In genomic region chr9:108727580-108728056, GRCh38 we compare ENCODE assay signal across 1 cellular context.
TF ChIP-seq lines count a peak whose summit lies in the region.

No MANE protein-coding gene starts in this region.

TF ChIP-seq in H1, 55 proteins besides CTCF, POLR2A, EP300 and RAD21 (continued from another document):
- TF ChIP-seq ATF2 (IDR thresholded peaks at IDR 0.05; ENCODE audit: low read length) (no peak), SIX5 (IDR thresholded peaks at IDR 0.05; ENCODE audit: low read depth, low read length) (no peak), NRF1 (IDR thresholded peaks at IDR 0.05; ENCODE audit: low read depth, low read length) (no peak), CBX5 (IDR thresholded peaks at IDR 0.05; ENCODE audit: low read depth, low read length) (no peak), JUN (IDR thresholded peaks at IDR 0.05; ENCODE audit: low read depth, low read length) (no peak), NANOG (IDR thresholded peaks at IDR 0.05; ENCODE audit: insufficient read depth, low read depth, low read length, poor library complexity, severe bottlenecking) (no peak), SIRT6 (IDR thresholded peaks at IDR 0.05; ENCODE audit: low read length) (no peak), RBBP5 (IDR thresholded peaks at IDR 0.05; ENCODE audit: borderline replicate concordance, low read depth, low read length) (no peak)
